In the genomic region with DNA sequence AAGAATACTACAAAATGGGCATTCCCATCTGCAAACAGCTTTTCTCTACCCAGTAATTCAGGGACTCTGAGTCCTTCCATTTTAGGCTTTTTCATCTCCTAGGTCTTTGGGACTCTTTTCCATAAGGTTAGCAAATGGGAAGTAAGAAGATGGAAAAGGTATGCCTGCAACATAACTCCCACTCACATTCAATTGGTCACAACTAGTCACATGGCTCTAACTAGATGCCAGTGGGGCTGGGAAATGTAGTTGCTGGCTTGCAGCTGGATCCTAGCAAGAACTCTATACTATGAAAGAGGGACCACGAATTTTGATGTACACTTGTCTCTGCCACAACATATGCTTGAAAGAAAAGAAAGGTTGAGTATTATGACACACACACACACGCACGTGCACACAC, we compare ENCODE assay signal across 9 cellular contexts.
"Had no signal": no experiment of that assay in that cellular context is flagged by ENCODE, and none has a peak within 500 bp of the region (broad histone marks: within the 10 kb centered on the region; RNA-seq: fewer than 3 reads in every experiment).

No MANE protein-coding gene starts in this region.

- H3K4me2 ChIP-seq: KMS-11 had no signal

- H3K4me3 Mint-ChIP-seq: H9, IgD-negative memory B cell had no signal

- FAIRE-seq: H54, HepG2 had no signal

- H3K9ac ChIP-seq: KMS-11 had no signal

- H3K27ac Mint-ChIP-seq: H9, IgD-negative memory B cell had no signal

- H3K4me1 Mint-ChIP-seq: H9, IgD-negative memory B cell had no signal

- ATAC-seq: HepG2 had no signal

- DNase-seq: GOT3, H9, HCEC 1CT, KBM-7 had no signal

- H3K27ac ChIP-seq: HL-60, KMS-11 had no signal

- H3K27me3 Mint-ChIP-seq: IgD-negative memory B cell had no signal

- H3K36me3 Mint-ChIP-seq: IgD-negative memory B cell had no signal
